3 cellular contexts compared by ENCODE assay signal in genomic region chr3:95437409-95437808, GRCh38.
TF ChIP-seq lines count a peak whose summit lies in the region.

No MANE protein-coding gene starts in this region.

TF ChIP-seq in HepG2, 621 proteins besides CTCF, POLR2A, EP300 and RAD21:
- TF ChIP-seq ARNT2 (CRISPR knock-in tag; IDR thresholded peaks at IDR 0.05; ENCODE audit: low read depth): no peak
- TF ChIP-seq MAFF (IDR thresholded peaks at IDR 0.05; ENCODE audit: low read depth, low read length): peak; percentile 46; the same call in 1 of the 2 replicates
- TF ChIP-seq MAFK (conservative IDR thresholded peaks at IDR 0.05 in 1 of 2, IDR thresholded peaks at IDR 0.05 in 1 of 2; ENCODE audit: low read length in 2 of 2): peak; percentile 41 to 83; a peak in 3 of 4 replicates
- TF ChIP-seq BCLAF1 (IDR thresholded peaks at IDR 0.05): no peak
- no peak for TF ChIP-seq ZNF558 (CRISPR knock-in tag; IDR thresholded peaks at IDR 0.05; ENCODE audit: borderline replicate concordance)
- no peak for TF ChIP-seq NFIB (CRISPR knock-in tag; IDR thresholded peaks at IDR 0.05; ENCODE audit: borderline replicate concordance)
- TF ChIP-seq ESRRA (CRISPR knock-in tag; IDR thresholded peaks at IDR 0.05; ENCODE audit: low read depth): no peak
- TF ChIP-seq ZNF468 (CRISPR knock-in tag; IDR thresholded peaks at IDR 0.05): no peak
- no peak for TF ChIP-seq KMT2A (CRISPR knock-in tag; IDR thresholded peaks at IDR 0.05)
- no peak for TF ChIP-seq BHLHE40 (IDR thresholded peaks at IDR 0.05; ENCODE audit: low read length)
- no peak for TF ChIP-seq CREB1 (IDR thresholded peaks at IDR 0.05)
- no peak for TF ChIP-seq CREB1 (CRISPR knock-in tag; IDR thresholded peaks at IDR 0.05)
- TF ChIP-seq MAF1 (CRISPR knock-in tag; IDR thresholded peaks at IDR 0.05; ENCODE audit: borderline replicate concordance): no peak
- TF ChIP-seq ZSCAN25 (CRISPR knock-in tag; IDR thresholded peaks at IDR 0.05): no peak
- no peak for TF ChIP-seq ZNF589 (CRISPR knock-in tag; conservative IDR thresholded peaks at IDR 0.05)
- TF ChIP-seq WIZ (CRISPR knock-in tag; IDR thresholded peaks at IDR 0.05): no peak
- TF ChIP-seq MIXL1 (CRISPR knock-in tag; IDR thresholded peaks at IDR 0.05): no peak
- no peak for TF ChIP-seq NRL (CRISPR knock-in tag; IDR thresholded peaks at IDR 0.05; ENCODE audit: borderline replicate concordance)

TF ChIP-seq in IMR-90, 13 proteins besides CTCF, POLR2A, EP300 and RAD21:
- TF ChIP-seq MAFK (IDR thresholded peaks at IDR 0.05; ENCODE audit: low read depth, low read length) (peak; percentile 73), NFE2L2 (IDR thresholded peaks at IDR 0.05; ENCODE audit: low read depth, low read length) (no peak)

TF ChIP-seq in K562, 482 proteins besides CTCF, POLR2A, EP300 and RAD21:
- TF ChIP-seq ZNF316 (IDR thresholded peaks at IDR 0.05): peak; percentile 29; the same call in 1 of the 2 replicates
- TF ChIP-seq ZNF3 (CRISPR knock-in tag; IDR thresholded peaks at IDR 0.05): no peak
